In the genomic region with DNA sequence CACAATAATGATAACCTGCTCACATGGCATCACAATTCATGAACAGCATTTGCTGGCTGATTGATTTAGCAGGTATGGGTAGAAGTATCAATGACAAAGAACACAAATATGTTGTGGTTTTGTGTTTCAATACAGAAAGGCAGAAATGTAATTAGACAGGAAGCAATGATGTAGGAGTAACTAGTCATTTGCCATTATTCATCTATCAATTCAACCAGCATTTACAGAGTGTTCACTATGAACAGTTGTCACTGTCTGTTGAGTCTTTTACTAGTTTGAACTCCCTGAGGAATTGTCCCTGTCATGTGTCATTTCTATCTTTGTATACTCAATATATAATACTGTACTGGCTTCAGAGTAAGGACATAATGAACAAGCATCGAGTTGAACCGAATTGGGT, we compare ENCODE assay signal across 1 cellular context.
TF ChIP-seq lines count a peak whose summit lies in the region.

No MANE protein-coding gene starts in this region.

TF ChIP-seq in WTC11, 78 proteins besides CTCF, POLR2A, EP300 and RAD21 (continued from another document):
- TF ChIP-seq, protein P1, sequence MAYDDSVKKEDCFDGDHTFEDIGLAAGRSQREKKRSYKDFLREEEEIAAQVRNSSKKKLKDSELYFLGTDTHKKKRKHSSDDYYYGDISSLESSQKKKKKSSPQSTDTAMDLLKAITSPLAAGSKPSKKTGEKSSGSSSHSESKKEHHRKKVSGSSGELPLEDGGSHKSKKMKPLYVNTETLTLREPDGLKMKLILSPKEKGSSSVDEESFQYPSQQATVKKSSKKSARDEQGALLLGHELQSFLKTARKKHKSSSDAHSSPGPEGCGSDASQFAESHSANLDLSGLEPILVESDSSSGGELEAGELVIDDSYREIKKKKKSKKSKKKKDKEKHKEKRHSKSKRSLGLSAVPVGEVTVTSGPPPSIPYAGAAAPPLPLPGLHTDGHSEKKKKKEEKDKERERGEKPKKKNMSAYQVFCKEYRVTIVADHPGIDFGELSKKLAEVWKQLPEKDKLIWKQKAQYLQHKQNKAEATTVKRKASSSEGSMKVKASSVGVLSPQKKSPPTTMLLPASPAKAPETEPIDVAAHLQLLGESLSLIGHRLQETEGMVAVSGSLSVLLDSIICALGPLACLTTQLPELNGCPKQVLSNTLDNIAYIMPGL (CRISPR knock-in tag; IDR thresholded peaks at IDR 0.05) = no peak
- TF ChIP-seq, protein P2, sequence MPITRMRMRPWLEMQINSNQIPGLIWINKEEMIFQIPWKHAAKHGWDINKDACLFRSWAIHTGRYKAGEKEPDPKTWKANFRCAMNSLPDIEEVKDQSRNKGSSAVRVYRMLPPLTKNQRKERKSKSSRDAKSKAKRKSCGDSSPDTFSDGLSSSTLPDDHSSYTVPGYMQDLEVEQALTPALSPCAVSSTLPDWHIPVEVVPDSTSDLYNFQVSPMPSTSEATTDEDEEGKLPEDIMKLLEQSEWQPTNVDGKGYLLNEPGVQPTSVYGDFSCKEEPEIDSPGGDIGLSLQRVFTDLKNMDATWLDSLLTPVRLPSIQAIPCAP (CRISPR knock-in tag; IDR thresholded peaks at IDR 0.05) = no peak
